ENCODE assay signal across 18 cellular contexts in the genomic region with DNA sequence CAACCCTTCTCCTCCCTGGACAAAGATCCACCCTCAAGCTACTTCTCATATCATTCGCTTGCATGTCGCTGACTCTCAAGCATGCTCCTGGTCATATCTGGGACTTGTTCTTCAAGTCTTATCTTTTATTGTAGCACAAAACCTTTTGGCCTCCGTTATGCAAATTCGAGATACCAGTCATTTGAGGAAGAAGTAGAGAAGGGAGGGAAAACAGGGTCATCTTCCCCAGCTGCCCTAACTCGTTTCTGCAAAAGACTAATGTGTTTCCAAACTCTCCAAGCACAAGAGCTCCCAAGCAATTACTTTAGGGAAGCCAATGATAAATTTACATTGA.
"Had no signal": no experiment of that assay in that cellular context is flagged by ENCODE, and none has a peak within 500 bp of the region (broad histone marks: within the 10 kb centered on the region; RNA-seq: fewer than 3 reads in every experiment).

No MANE protein-coding gene starts in this region.

- ATAC-seq: activated CD4-positive, CD25-positive, alpha-beta regulatory T cell treated with anti-CD3 and anti-CD28 coated beads, Interleukin-2, amount 50 U/mL, for 24 hours; effector memory CD8-positive, alpha-beta T cell; gastrocnemius medialis; heart left ventricle; right lobe of liver; upper lobe of right lung had no signal

- H2AFZ ChIP-seq: neural progenitor cell had no signal

- DNase-seq: activated CD4-positive, alpha-beta T cell treated with anti-CD3 and anti-CD28 coated beads, Interleukin-2, amount 50 U/mL, for 1 hour; activated CD8-positive, alpha-beta memory T cell treated with anti-CD3 and anti-CD28 coated beads for 24 hours; activated naive CD4-positive, alpha-beta T cell treated with Interleukin-2 at 50 U/mL for 16 hours; aorta; dermis blood vessel endothelial cell; effector memory CD8-positive, alpha-beta T cell; gastrocnemius medialis; heart left ventricle; midbrain; naive B cell; ovary; right lobe of liver; upper lobe of right lung had no signal

- H3K9me3 ChIP-seq: gastrocnemius medialis, heart left ventricle, ovary, right lobe of liver, suprapubic skin, upper lobe of right lung had no signal

- H3K36me3 ChIP-seq: gastrocnemius medialis, heart left ventricle, neural progenitor cell, ovary, right lobe of liver, suprapubic skin, upper lobe of right lung had no signal

- H3K4me1 ChIP-seq: gastrocnemius medialis, right lobe of liver, suprapubic skin, upper lobe of right lung had no signal

- H3K4me3 ChIP-seq: gastrocnemius medialis, heart left ventricle, lung, neural progenitor cell, ovary, right lobe of liver, suprapubic skin, upper lobe of right lung had no signal

- H3K27ac ChIP-seq: epithelial cell of prostate, gastrocnemius medialis, heart left ventricle, neural progenitor cell, ovary, right lobe of liver, suprapubic skin, upper lobe of right lung had no signal

- H3K9ac ChIP-seq: neural progenitor cell had no signal

- H3K27me3 ChIP-seq: heart left ventricle, neural progenitor cell, ovary, right lobe of liver, suprapubic skin, upper lobe of right lung had no signal

- H3K4me2 ChIP-seq: neural progenitor cell had no signal
